ENCODE assay signal across 35 cellular contexts in the genomic region with DNA sequence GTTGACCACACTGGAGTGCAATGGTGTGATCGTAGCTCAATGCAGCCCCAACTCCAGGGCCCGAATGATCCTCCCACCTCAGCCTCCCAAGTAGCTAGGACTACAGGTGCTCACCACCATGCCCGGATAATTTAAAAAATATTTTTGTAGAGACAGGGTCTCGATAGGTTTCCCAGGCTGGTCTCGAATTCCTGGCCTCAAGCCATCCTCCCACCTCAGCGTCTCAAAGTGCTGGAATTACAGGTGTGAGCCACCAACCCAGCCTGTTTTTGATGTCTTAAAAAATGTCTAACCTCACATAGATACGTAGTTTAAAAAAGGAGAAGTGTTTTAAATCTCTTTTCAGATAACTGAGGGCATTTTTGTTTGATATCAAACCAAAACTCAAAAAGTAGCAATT. TPM values are rescaled to one million over a fixed set of nuclear protein-coding genes. Genes with fewer than 3 reads are reported as not detected.
DNase-seq lines count a peak whose midpoint lies in the region; ATAC-seq and TF ChIP-seq lines count a peak whose summit lies in the region.
"Had no signal": no experiment of that assay in that cellular context is flagged by ENCODE, and none has a peak within 500 bp of the region (broad histone marks: within the 10 kb centered on the region; RNA-seq: fewer than 3 reads in every experiment).

No MANE protein-coding gene starts in this region.

- H3K27me3 ChIP-seq in sigmoid colon = no peaks in the 10 kb centered on the region
- H3K27me3 ChIP-seq in spleen (replicated peaks in 1 of 7) = no peaks in the 10 kb centered on the region
- no peaks in the 10 kb centered on the region for H3K27me3 ChIP-seq in tibial nerve
- H3K27me3 ChIP-seq: BE2C; BLaER1; BLaER1 treated with 17β-estradiol and CSF1 and Interleukin-3, amounts not matched to agents 10 nM and 100 nM had no signal

- POLR2A ChIA-PET in OCI-LY7 (lab: Charles Lee) = no interaction called here

- no peak for ATAC-seq in HG03175 (IDR thresholded peaks at IDR 0.05; ENCODE audit: unreplicated experiment)
- ATAC-seq: A549; CD8-positive, alpha-beta T cell had no signal

- BruUV-seq in OCI-LY7 (replicated peaks; lab: Mats Ljungman, UMichigan) = TSS peak; percentile 26

- no peaks in the 10 kb centered on the region for H3K9me2 ChIP-seq in OCI-LY7 (ENCODE audit: insufficient read depth, low read length)

- TF ChIP-seq CTCF in OCI-LY7 (conservative IDR thresholded peaks at IDR 0.05; ENCODE audit: low read length) (no peak), chondrocyte (IDR thresholded peaks at IDR 0.05) (no peak), sigmoid colon (IDR thresholded peaks at IDR 0.05) (no peak), spleen (IDR thresholded peaks at IDR 0.05 in 8 of 11, conservative IDR thresholded peaks at IDR 0.05 in 3 of 11) (no peak), tibial nerve (IDR thresholded peaks at IDR 0.05) (no peak)

- CTCF ChIA-PET in OCI-LY7 (lab: Charles Lee; ENCODE audit: unreplicated experiment) = no interaction called here

- H3K4me3 ChIP-seq in OCI-LY7 (ENCODE audit: low read depth, low read length, poor library complexity, severe bottlenecking) = no peak overlapping the region
- H3K4me3 ChIP-seq in sigmoid colon = no peak overlapping the region
- H3K4me3 ChIP-seq in spleen = no peak overlapping the region
- no peak overlapping the region for H3K4me3 ChIP-seq in tibial nerve
- H3K4me3 ChIP-seq: A549; BLaER1; BLaER1 treated with 17β-estradiol and CSF1 and Interleukin-3, amounts not matched to agents 10 nM and 100 nM had no signal

- H3K36me3 Mint-ChIP-seq in chondrocyte (ENCODE audit: low read depth) = peaks cover 8% of the 10 kb centered on the region
- H3K36me3 Mint-ChIP-seq: CD8-positive, alpha-beta T cell had no signal

- H3K27me3 Mint-ChIP-seq in chondrocyte (ENCODE audit: low read depth) = no peaks in the 10 kb centered on the region
- H3K27me3 Mint-ChIP-seq: B cell; CD4-positive, alpha-beta memory T cell; CD4-positive, alpha-beta T cell; CD4-positive, CD25-positive, alpha-beta regulatory T cell had no signal

- H4K20me1 ChIP-seq in OCI-LY7 (ENCODE audit: insufficient read depth, low read length) = no peaks in the 10 kb centered on the region
- H4K20me1 ChIP-seq: BLaER1 had no signal

- DNase-seq in OCI-LY7 (ENCODE audit: low spot score) = no peak
- DNase-seq in chondrocyte (ENCODE audit: low spot score) = peak; percentile 9
- peak; percentile 26 for DNase-seq in sigmoid colon
- DNase-seq in spleen = peak; percentile 13
- no peak for DNase-seq in AG20443 (ENCODE audit: low spot score)
- DNase-seq in NCI-H146 treated with DMSO at 0.1 percent for 48 hours (lab: John Stamatoyannopoulos, UW; ENCODE audit: unreplicated experiment) = no peak
- no peak for DNase-seq in tibial nerve (ENCODE audit: low spot score in 2 of 2)
- DNase-seq: 8988T; ACHN; AML-193; BE2C; C1 segment of cervical spinal cord; Caco-2; Calu3; CD4-positive, alpha-beta memory T cell; CD4-positive, alpha-beta T cell; CD4-positive, CD25-positive, alpha-beta regulatory T cell; CD8-positive, alpha-beta memory T cell; CD8-positive, alpha-beta T cell; COR-L47; DMS 273 treated with DMSO at 0.1 percent for 48 hours; DMS153; DMS53; DMS79; DMS79 treated with DMSO at 0.1 percent for 48 hours; DND-41; EL had no signal

- H3K4me2 ChIP-seq in OCI-LY7 (ENCODE audit: low read length) = no peak overlapping the region
- H3K4me2 ChIP-seq: A549; BLaER1; BLaER1 treated with 17β-estradiol and CSF1 and Interleukin-3, amounts not matched to agents 10 nM and 100 nM had no signal

- WGBS in sigmoid colon, 2 donors = 91 to 95% methylated on average over 7 of the region's 7 CpGs
- 92 to 98% (median 97%) methylated on average over 7 of the region's 7 CpGs for WGBS in spleen, 5 donors
- 96 to 97% methylated on average over 7 of the region's 7 CpGs for WGBS in tibial nerve, 2 donors

- H3K9me3 Mint-ChIP-seq in chondrocyte (ENCODE audit: low read depth) = no peaks in the 10 kb centered on the region
- H3K9me3 Mint-ChIP-seq: CD4-positive, alpha-beta memory T cell; CD4-positive, alpha-beta T cell; CD8-positive, alpha-beta memory T cell; CD8-positive, alpha-beta T cell had no signal

- H2AFZ ChIP-seq in OCI-LY7 (ENCODE audit: low read length) = no peak overlapping the region

- H3K4me3 Mint-ChIP-seq in chondrocyte (ENCODE audit: unreplicated experiment) = no peak overlapping the region
- H3K4me3 Mint-ChIP-seq: B cell; CD14-positive monocyte; CD4-positive, alpha-beta memory T cell; CD4-positive, alpha-beta T cell; CD4-positive, CD25-positive, alpha-beta regulatory T cell; CD8-positive, alpha-beta memory T cell; CD8-positive, alpha-beta T cell had no signal

- H3K27ac Mint-ChIP-seq in chondrocyte (ENCODE audit: unreplicated experiment) = no peak overlapping the region
- H3K27ac Mint-ChIP-seq: B cell; CD4-positive, alpha-beta memory T cell; CD4-positive, alpha-beta T cell; CD4-positive, CD25-positive, alpha-beta regulatory T cell; CD8-positive, alpha-beta memory T cell; CD8-positive, alpha-beta T cell had no signal

- peaks cover 3% of the 10 kb centered on the region for H3K4me1 ChIP-seq in OCI-LY7 (ENCODE audit: insufficient read depth, low read length, poor library complexity, severe bottlenecking)
- peaks cover 0 to 25% (median 22%) of the 10 kb centered on the region in 4 donors for H3K4me1 ChIP-seq in sigmoid colon
- peaks cover 0 to 8% (median 0%) of the 10 kb centered on the region in 6 donors for H3K4me1 ChIP-seq in spleen
- H3K4me1 ChIP-seq in tibial nerve = peaks cover 0 to 39% (median 16%) of the 10 kb centered on the region in 4 donors
- H3K4me1 ChIP-seq: A549, BE2C, Caco-2 had no signal

- intact Hi-C loops in OCI-LY7 (cut with micrococcal nuclease; ENCODE audit: unreplicated experiment) = no loop called here
- intact Hi-C loops in sigmoid colon (cut with DNase I) = no loop called here
- intact Hi-C loops in spleen (cut with DNase I; ENCODE audit: low total_unique reads) = no loop called here

- H3K36me3 ChIP-seq in OCI-LY7 (ENCODE audit: insufficient read depth, low read length) (peaks cover 19% of the 10 kb centered on the region), sigmoid colon (peaks cover 0 to 16% (median 2%) of the 10 kb centered on the region in 4 donors), spleen (peaks cover 0 to 94% (median 10%) of the 10 kb centered on the region in 6 donors), tibial nerve (peaks cover 0 to 37% (median 0%) of the 10 kb centered on the region in 3 donors)
- H3K36me3 ChIP-seq: BE2C had no signal

- TF ChIP-seq POLR2A in sigmoid colon (IDR thresholded peaks at IDR 0.05) = no peak
- TF ChIP-seq POLR2A in spleen (IDR thresholded peaks at IDR 0.05) = no peak
- no peak for TF ChIP-seq POLR2A in tibial nerve (IDR thresholded peaks at IDR 0.05)

- H3K4me1 Mint-ChIP-seq in chondrocyte (ENCODE audit: low read depth) = peaks cover 10% of the 10 kb centered on the region
- H3K4me1 Mint-ChIP-seq: B cell; CD14-positive monocyte; CD4-positive, alpha-beta memory T cell; CD8-positive, alpha-beta memory T cell had no signal

- TF ChIP-seq EP300 in sigmoid colon (IDR thresholded peaks at IDR 0.05) = no peak
- no peak for TF ChIP-seq EP300 in tibial nerve (IDR thresholded peaks at IDR 0.05)

- no peaks in the 10 kb centered on the region for H3K79me2 ChIP-seq in OCI-LY7 (ENCODE audit: insufficient read depth, low read depth, low read length)

- H3K9me3 ChIP-seq in OCI-LY7 (ENCODE audit: low read length) (no peaks in the 10 kb centered on the region), sigmoid colon (no peaks in the 10 kb centered on the region), spleen (no peaks in the 10 kb centered on the region), tibial nerve (no peaks in the 10 kb centered on the region)
- H3K9me3 ChIP-seq: A549; BE2C; BLaER1; BLaER1 treated with 17β-estradiol and CSF1 and Interleukin-3, amounts not matched to agents 10 nM and 100 nM; Caco-2 had no signal

- H3K27ac ChIP-seq in OCI-LY7 (ENCODE audit: low read depth, low read length, poor library complexity, severe bottlenecking) (no peak overlapping the region), sigmoid colon (no peak overlapping the region), spleen (no peak overlapping the region), tibial nerve (peak overlapping the region in 1 of 4 donors; percentile 11)
- H3K27ac ChIP-seq: 22Rv1; A549; BLaER1; BLaER1 treated with 17β-estradiol and CSF1 and Interleukin-3, amounts not matched to agents 10 nM and 100 nM; C4-2B had no signal

RNA-seq across cellular contexts. Expression of a gene that starts 37.6 kb away (rescaled TPM):
- 35.0 and 59.0 TPM in 2 replicates for total RNA-seq in OCI-LY7 (2014; rRNA removed; shearing (Covaris generic))
- total RNA-seq in OCI-LY7 (2022) (51.9 and 55.8 TPM in 2 replicates), chondrocyte (10.8 to 25.1 TPM (median 10.9 TPM) in 3 replicates), sigmoid colon (10 to 100 TPM; 21.3 to 66.5 (median 29.1) TPM), spleen (10 to 100 TPM; 16.6 to 60.7 (median 44.4) TPM), tibial nerve (10 to 100 TPM; 12.7 to 62.4 (median 36.2) TPM)
- polyA plus RNA-seq in sigmoid colon (100 to 1,000 TPM in 1 of 3 donors, 10 to 100 TPM in 2; 88.1 to 138 (median 99.6) TPM), spleen (10 to 100 TPM; 11.1 to 27.7 (median 16.4) TPM)

Comparison
In these comparisons a context has a peak if more than half of its experiments do, and no peak if none do; other contexts are left out.
1. DNase-seq: peak in chondrocyte (single experiment), sigmoid colon (single experiment) and spleen (single experiment); none in OCI-LY7 (single experiment), AG20443 (single experiment), NCI-H146 treated with DMSO at 0.1 percent for 48 hours (single experiment) and tibial nerve (0 of 2).